1 cellular context compared by ENCODE assay signal in genomic region chr3:3179407-3180094, GRCh38.
A peak's percentile ranks its signal among the peaks of the same experiment; 100 is the strongest.
TF ChIP-seq lines count a peak whose summit lies in the region.

Gene CRBN (minus strand): TSS chr3:3179691. CDS start chr3:3179687, 4 bp downstream.

TF ChIP-seq in HepG2, 621 proteins besides CTCF, POLR2A, EP300 and RAD21 (continued from another document and continues in another):
- peak; percentile 68; the same call in 1 of the 2 replicates for TF ChIP-seq MYPOP (CRISPR knock-in tag; IDR thresholded peaks at IDR 0.05)
- peak; percentile 53; the same call in 1 of the 2 replicates for TF ChIP-seq ZBTB7B (CRISPR knock-in tag; IDR thresholded peaks at IDR 0.05)
- 0 out of 2 replicates have a peak, but pooled peaks have one; percentile 78 for TF ChIP-seq ZIK1 (CRISPR knock-in tag; IDR thresholded peaks at IDR 0.05; ENCODE audit: borderline replicate concordance, low read depth)
- TF ChIP-seq, protein P1, sequence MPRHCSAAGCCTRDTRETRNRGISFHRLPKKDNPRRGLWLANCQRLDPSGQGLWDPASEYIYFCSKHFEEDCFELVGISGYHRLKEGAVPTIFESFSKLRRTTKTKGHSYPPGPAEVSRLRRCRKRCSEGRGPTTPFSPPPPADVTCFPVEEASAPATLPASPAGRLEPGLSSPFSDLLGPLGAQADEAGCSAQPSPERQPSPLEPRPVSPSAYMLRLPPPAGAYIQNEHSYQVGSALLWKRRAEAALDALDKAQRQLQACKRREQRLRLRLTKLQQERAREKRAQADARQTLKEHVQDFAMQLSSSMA (CRISPR knock-in tag; IDR thresholded peaks at IDR 0.05): no peak
- peak; percentile 74 for TF ChIP-seq DBP (CRISPR knock-in tag; IDR thresholded peaks at IDR 0.05; ENCODE audit: not compliant biosample characterization)
- peak; percentile 12; the same call in 1 of the 2 replicates for TF ChIP-seq KDM6A (CRISPR knock-in tag; IDR thresholded peaks at IDR 0.05; ENCODE audit: low read depth)
- no peak for TF ChIP-seq FOXP1 (IDR thresholded peaks at IDR 0.05)
- peak; percentile 80 for TF ChIP-seq FOXP1 (CRISPR knock-in tag; IDR thresholded peaks at IDR 0.05)
- peak; percentile 44; the same call in 1 of the 2 replicates for TF ChIP-seq PITX1 (CRISPR knock-in tag; IDR thresholded peaks at IDR 0.05)
- peak; percentile 51; the same call in 1 of the 2 replicates for TF ChIP-seq HNF4G (IDR thresholded peaks at IDR 0.05; ENCODE audit: borderline replicate concordance, low read depth, low read length)
- TF ChIP-seq HNF4G (CRISPR knock-in tag; IDR thresholded peaks at IDR 0.05; ENCODE audit: borderline replicate concordance, low read depth): no peak; the same call in 1 of the 2 replicates
- TF ChIP-seq ZNF350 (CRISPR knock-in tag; IDR thresholded peaks at IDR 0.05; ENCODE audit: borderline replicate concordance, low read depth): peak; percentile 97
- TF ChIP-seq, protein P2, sequence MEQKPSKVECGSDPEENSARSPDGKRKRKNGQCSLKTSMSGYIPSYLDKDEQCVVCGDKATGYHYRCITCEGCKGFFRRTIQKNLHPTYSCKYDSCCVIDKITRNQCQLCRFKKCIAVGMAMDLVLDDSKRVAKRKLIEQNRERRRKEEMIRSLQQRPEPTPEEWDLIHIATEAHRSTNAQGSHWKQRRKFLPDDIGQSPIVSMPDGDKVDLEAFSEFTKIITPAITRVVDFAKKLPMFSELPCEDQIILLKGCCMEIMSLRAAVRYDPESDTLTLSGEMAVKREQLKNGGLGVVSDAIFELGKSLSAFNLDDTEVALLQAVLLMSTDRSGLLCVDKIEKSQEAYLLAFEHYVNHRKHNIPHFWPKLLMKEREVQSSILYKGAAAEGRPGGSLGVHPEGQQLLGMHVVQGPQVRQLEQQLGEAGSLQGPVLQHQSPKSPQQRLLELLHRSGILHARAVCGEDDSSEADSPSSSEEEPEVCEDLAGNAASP (CRISPR knock-in tag; IDR thresholded peaks at IDR 0.05; ENCODE audit: borderline replicate concordance): peak; percentile 52
- TF ChIP-seq ZNF44 (CRISPR knock-in tag; IDR thresholded peaks at IDR 0.05): 0 out of 2 replicates have a peak, but pooled peaks have one; percentile 67
- TF ChIP-seq, protein P3, sequence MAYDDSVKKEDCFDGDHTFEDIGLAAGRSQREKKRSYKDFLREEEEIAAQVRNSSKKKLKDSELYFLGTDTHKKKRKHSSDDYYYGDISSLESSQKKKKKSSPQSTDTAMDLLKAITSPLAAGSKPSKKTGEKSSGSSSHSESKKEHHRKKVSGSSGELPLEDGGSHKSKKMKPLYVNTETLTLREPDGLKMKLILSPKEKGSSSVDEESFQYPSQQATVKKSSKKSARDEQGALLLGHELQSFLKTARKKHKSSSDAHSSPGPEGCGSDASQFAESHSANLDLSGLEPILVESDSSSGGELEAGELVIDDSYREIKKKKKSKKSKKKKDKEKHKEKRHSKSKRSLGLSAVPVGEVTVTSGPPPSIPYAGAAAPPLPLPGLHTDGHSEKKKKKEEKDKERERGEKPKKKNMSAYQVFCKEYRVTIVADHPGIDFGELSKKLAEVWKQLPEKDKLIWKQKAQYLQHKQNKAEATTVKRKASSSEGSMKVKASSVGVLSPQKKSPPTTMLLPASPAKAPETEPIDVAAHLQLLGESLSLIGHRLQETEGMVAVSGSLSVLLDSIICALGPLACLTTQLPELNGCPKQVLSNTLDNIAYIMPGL (CRISPR knock-in tag; IDR thresholded peaks at IDR 0.05; ENCODE audit: borderline replicate concordance in 1 of 2, low read depth in 1 of 2): peak; percentile 96 to 98
- TF ChIP-seq FOXC1 (CRISPR knock-in tag; IDR thresholded peaks at IDR 0.05; ENCODE audit: borderline replicate concordance): peak; percentile 94
- TF ChIP-seq HOXA9 (CRISPR knock-in tag; IDR thresholded peaks at IDR 0.05; ENCODE audit: borderline replicate concordance): no peak; the same call in 1 of the 2 replicates
- peak; percentile 65 for TF ChIP-seq NFKBIZ (CRISPR knock-in tag; IDR thresholded peaks at IDR 0.05)
- no peak for TF ChIP-seq ZNF333 (CRISPR knock-in tag; IDR thresholded peaks at IDR 0.05; ENCODE audit: borderline replicate concordance)
- no peak for TF ChIP-seq ZNF337 (CRISPR knock-in tag; IDR thresholded peaks at IDR 0.05; ENCODE audit: borderline replicate concordance, low read depth)
- no peak for TF ChIP-seq ZNF253 (CRISPR knock-in tag; IDR thresholded peaks at IDR 0.05; ENCODE audit: borderline replicate concordance)
- TF ChIP-seq TRIM24 (CRISPR knock-in tag; IDR thresholded peaks at IDR 0.05): no peak
- no peak; the same call in none of the 2 replicates for TF ChIP-seq ETV6 (CRISPR knock-in tag; conservative IDR thresholded peaks at IDR 0.05)
- TF ChIP-seq GMEB2 (CRISPR knock-in tag; IDR thresholded peaks at IDR 0.05; ENCODE audit: low read depth): no peak
- TF ChIP-seq ZNF580 (CRISPR knock-in tag; IDR thresholded peaks at IDR 0.05; ENCODE audit: borderline replicate concordance, low read depth): peak; percentile 94
- no peak for TF ChIP-seq NPAS2 (CRISPR knock-in tag; IDR thresholded peaks at IDR 0.05; ENCODE audit: borderline replicate concordance)
- peak; percentile 95 for TF ChIP-seq FOXO1 (CRISPR knock-in tag; IDR thresholded peaks at IDR 0.05)
- TF ChIP-seq ZNF430 (CRISPR knock-in tag; IDR thresholded peaks at IDR 0.05): no peak; the same call in 1 of the 2 replicates
- TF ChIP-seq, protein P4, sequence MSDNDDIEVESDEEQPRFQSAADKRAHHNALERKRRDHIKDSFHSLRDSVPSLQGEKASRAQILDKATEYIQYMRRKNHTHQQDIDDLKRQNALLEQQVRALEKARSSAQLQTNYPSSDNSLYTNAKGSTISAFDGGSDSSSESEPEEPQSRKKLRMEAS (IDR thresholded peaks at IDR 0.05): peak; percentile 86
- no peak for TF ChIP-seq ZNF562 (CRISPR knock-in tag; IDR thresholded peaks at IDR 0.05; ENCODE audit: borderline replicate concordance)
- peak; percentile 86 for TF ChIP-seq ERF (CRISPR knock-in tag; IDR thresholded peaks at IDR 0.05)
- TF ChIP-seq ZNF776 (CRISPR knock-in tag; IDR thresholded peaks at IDR 0.05): peak; percentile 78; the same call in 1 of the 2 replicates
- no peak; the same call in 1 of the 2 replicates for TF ChIP-seq ZNF552 (CRISPR knock-in tag; IDR thresholded peaks at IDR 0.05; ENCODE audit: borderline replicate concordance)
- no peak for TF ChIP-seq ZNF207 (IDR thresholded peaks at IDR 0.05; ENCODE audit: borderline replicate concordance)
- no peak for TF ChIP-seq DDIT3 (CRISPR knock-in tag; IDR thresholded peaks at IDR 0.05)
- no peak for TF ChIP-seq ZNF75D (CRISPR knock-in tag; IDR thresholded peaks at IDR 0.05; ENCODE audit: borderline replicate concordance)
- TF ChIP-seq, protein P5, sequence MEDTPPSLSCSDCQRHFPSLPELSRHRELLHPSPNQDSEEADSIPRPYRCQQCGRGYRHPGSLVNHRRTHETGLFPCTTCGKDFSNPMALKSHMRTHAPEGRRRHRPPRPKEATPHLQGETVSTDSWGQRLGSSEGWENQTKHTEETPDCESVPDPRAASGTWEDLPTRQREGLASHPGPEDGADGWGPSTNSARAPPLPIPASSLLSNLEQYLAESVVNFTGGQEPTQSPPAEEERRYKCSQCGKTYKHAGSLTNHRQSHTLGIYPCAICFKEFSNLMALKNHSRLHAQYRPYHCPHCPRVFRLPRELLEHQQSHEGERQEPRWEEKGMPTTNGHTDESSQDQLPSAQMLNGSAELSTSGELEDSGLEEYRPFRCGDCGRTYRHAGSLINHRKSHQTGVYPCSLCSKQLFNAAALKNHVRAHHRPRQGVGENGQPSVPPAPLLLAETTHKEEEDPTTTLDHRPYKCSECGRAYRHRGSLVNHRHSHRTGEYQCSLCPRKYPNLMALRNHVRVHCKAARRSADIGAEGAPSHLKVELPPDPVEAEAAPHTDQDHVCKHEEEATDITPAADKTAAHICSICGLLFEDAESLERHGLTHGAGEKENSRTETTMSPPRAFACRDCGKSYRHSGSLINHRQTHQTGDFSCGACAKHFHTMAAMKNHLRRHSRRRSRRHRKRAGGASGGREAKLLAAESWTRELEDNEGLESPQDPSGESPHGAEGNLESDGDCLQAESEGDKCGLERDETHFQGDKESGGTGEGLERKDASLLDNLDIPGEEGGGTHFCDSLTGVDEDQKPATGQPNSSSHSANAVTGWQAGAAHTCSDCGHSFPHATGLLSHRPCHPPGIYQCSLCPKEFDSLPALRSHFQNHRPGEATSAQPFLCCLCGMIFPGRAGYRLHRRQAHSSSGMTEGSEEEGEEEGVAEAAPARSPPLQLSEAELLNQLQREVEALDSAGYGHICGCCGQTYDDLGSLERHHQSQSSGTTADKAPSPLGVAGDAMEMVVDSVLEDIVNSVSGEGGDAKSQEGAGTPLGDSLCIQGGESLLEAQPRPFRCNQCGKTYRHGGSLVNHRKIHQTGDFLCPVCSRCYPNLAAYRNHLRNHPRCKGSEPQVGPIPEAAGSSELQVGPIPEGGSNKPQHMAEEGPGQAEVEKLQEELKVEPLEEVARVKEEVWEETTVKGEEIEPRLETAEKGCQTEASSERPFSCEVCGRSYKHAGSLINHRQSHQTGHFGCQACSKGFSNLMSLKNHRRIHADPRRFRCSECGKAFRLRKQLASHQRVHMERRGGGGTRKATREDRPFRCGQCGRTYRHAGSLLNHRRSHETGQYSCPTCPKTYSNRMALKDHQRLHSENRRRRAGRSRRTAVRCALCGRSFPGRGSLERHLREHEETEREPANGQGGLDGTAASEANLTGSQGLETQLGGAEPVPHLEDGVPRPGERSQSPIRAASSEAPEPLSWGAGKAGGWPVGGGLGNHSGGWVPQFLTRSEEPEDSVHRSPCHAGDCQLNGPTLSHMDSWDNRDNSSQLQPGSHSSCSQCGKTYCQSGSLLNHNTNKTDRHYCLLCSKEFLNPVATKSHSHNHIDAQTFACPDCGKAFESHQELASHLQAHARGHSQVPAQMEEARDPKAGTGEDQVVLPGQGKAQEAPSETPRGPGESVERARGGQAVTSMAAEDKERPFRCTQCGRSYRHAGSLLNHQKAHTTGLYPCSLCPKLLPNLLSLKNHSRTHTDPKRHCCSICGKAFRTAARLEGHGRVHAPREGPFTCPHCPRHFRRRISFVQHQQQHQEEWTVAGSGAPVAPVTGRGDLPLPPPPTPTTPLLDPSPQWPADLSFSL (CRISPR knock-in tag; IDR thresholded peaks at IDR 0.05): no peak
- TF ChIP-seq SATB2 (CRISPR knock-in tag; IDR thresholded peaks at IDR 0.05): no peak
- TF ChIP-seq ZNF615 (CRISPR knock-in tag; IDR thresholded peaks at IDR 0.05; ENCODE audit: borderline replicate concordance): peak; percentile 73; the same call in 1 of the 2 replicates
- TF ChIP-seq MEF2D (CRISPR knock-in tag; IDR thresholded peaks at IDR 0.05): peak; percentile 60; the same call in 1 of the 2 replicates
- no peak; the same call in 1 of the 2 replicates for TF ChIP-seq ZNF557 (CRISPR knock-in tag; IDR thresholded peaks at IDR 0.05)
- TF ChIP-seq CBX1 (IDR thresholded peaks at IDR 0.05; ENCODE audit: low read depth): peak; percentile 80
